In the genomic region with DNA sequence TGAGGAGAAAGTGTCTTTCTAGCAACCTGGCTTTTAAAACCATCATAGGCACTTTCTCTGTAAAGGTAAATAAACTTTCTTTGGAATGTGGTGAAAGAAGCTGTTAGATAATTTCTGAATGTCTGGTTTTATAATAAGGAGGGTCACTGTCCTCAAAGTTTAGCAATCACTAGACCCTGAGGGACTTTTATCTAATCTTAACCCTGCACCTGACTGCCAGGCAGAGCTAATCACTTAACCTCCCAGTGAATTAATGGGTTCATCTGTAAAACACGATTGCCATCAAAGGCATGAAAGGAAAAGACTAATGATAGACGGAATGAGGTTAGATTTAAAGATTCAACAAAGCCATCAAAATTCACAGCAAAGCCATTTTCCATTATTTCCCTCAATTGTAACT, we compare ENCODE assay signal across 1 cellular context.
A peak's percentile ranks its signal among the peaks of the same experiment; 100 is the strongest.
TF ChIP-seq lines count a peak whose summit lies in the region.

No MANE protein-coding gene starts in this region.

TF ChIP-seq in GM12878, 131 proteins besides CTCF, POLR2A, EP300 and RAD21:
- peak in 1 of 2 experiments; percentile 25; a peak in 1 of 4 replicates for TF ChIP-seq BHLHE40 (IDR thresholded peaks at IDR 0.05; ENCODE audit: borderline replicate concordance in 1 of 2, low read depth in 2 of 2, low read length in 1 of 2)
- TF ChIP-seq LARP7 (IDR thresholded peaks at IDR 0.05): no peak
- TF ChIP-seq, protein P1, sequence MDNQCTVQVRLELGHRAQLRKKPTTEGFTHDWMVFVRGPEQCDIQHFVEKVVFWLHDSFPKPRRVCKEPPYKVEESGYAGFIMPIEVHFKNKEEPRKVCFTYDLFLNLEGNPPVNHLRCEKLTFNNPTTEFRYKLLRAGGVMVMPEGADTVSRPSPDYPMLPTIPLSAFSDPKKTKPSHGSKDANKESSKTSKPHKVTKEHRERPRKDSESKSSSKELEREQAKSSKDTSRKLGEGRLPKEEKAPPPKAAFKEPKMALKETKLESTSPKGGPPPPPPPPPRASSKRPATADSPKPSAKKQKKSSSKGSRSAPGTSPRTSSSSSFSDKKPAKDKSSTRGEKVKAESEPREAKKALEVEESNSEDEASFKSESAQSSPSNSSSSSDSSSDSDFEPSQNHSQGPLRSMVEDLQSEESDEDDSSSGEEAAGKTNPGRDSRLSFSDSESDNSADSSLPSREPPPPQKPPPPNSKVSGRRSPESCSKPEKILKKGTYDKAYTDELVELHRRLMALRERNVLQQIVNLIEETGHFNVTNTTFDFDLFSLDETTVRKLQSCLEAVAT (IDR thresholded peaks at IDR 0.05): 0 out of 2 replicates have a peak, but pooled peaks have one; percentile 10
